1 cellular context compared by ENCODE assay signal in the genomic region with DNA sequence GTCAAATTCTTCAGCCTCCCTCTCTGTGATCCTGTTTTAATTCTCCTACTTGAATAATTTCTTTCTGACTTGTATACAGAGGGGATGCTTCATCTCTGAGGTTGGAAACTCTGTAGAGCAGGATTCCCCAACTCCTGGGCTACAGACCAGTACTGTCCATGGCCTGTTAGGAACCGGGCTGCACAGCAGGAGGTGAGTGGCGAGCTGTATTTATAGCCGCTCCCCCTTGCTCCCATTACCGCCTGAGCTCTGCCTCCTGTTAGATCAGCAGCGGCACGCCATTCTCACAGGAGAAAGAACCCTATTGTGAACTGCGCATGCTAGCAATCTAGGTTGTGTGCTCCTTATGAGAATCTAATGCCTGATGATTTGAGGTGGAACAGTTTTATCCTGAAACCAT. TPM values are rescaled to one million over a fixed set of nuclear protein-coding genes. Genes with fewer than 3 reads are reported as not detected.
"Had no signal": no experiment of that assay in that cellular context is flagged by ENCODE, and none has a peak within 500 bp of the region (broad histone marks: within the 10 kb centered on the region; RNA-seq: fewer than 3 reads in every experiment).

No MANE protein-coding gene starts in this region.

RNA-seq across cellular contexts. Expression of gene USP6, which starts 59.2 kb away (rescaled TPM):
- total RNA-seq: G401 had no signal

RNA-seq across cellular contexts. Expression of gene SCIMP, which starts 59.6 kb away (rescaled TPM):
- total RNA-seq: G401 had no signal
